Comparison of ENCODE assay signal across 9 cellular contexts in the genomic region with DNA sequence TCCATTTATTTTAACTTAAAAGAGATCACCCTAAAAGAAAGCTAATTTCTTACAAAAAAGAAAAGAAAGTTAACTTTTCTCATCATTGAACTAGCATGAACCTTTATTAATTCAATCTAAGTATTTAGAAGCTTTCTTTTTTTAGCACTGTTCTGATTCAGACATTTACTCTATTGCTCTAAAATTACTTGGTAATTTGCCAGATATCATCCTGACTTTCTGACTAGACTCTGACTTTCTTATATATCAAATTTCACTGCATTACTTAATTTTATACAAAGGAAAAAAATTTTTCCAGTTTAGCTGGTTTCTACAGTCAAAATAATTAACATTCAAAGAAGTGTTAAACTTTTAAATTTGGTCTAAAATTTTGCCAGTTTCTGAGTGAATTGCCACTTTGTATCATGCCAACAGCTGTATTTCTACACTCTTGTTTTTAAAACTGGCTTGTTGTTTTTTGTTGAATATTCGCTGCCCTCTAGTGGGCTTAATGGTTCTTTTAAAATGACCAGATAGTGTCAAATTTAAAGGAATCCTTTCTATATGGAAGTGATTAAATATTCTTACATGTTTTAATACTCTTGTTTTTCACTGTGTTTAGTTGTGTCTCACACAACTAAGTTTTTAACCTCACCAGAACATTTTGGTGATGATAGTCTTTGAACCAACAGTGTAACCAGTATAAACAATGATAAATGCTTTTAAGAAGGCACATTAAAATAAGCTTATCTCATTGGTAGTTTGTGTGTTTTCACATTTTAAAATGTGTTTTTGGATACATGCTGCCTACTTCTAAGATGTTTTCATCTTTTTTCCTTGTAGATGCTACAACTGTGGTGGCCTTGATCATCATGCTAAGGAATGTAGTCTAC.
DNase-seq lines count a peak whose midpoint lies in the region; ATAC-seq and TF ChIP-seq lines count a peak whose summit lies in the region.
"Had no signal": no experiment of that assay in that cellular context is flagged by ENCODE, and none has a peak within 500 bp of the region (broad histone marks: within the 10 kb centered on the region; RNA-seq: fewer than 3 reads in every experiment).

No MANE protein-coding gene starts in this region.

- H3K27ac Mint-ChIP-seq in neural crest cell (ENCODE audit: unreplicated experiment) = no peak overlapping the region
- no peak overlapping the region for H3K27ac Mint-ChIP-seq in T-cell
- H3K27ac Mint-ChIP-seq: dendritic cell treated with granulocyte-macrophage colony-stimulating factor and Interleukin-4, amounts not matched to agents 40 ng/mL and 50 ng/mL, for 4 days had no signal

- H3K36me3 Mint-ChIP-seq in neural crest cell (ENCODE audit: low read depth) (peaks cover 2% of the 10 kb centered on the region), T-cell (no peaks in the 10 kb centered on the region)

- H3K9me3 Mint-ChIP-seq in neural crest cell (no peaks in the 10 kb centered on the region), T-cell (no peaks in the 10 kb centered on the region)
- H3K9me3 Mint-ChIP-seq: dendritic cell treated with granulocyte-macrophage colony-stimulating factor and Interleukin-4, amounts not matched to agents 40 ng/mL and 50 ng/mL, for 4 days had no signal

- H3K27me3 Mint-ChIP-seq in neural crest cell (ENCODE audit: low read depth) (no peaks in the 10 kb centered on the region), T-cell (peaks cover 11 to 13% of the 10 kb centered on the region in 2 donors)
- H3K27me3 Mint-ChIP-seq: dendritic cell treated with granulocyte-macrophage colony-stimulating factor and Interleukin-4, amounts not matched to agents 40 ng/mL and 50 ng/mL, for 4 days had no signal

- CTCF ChIA-PET in T-cell (lab: Charles Lee) = interaction anchor here (0.6 to 2.3 kb wide), 7 partner anchors 9 to 393 kb away, joined by 3 to 12 read pairs (median 4); no protein-coding TSS in a partner anchor

- ATAC-seq in GM18868 (IDR thresholded peaks at IDR 0.05; ENCODE audit: unreplicated experiment) (peak; percentile 72), T-cell (replicated peaks in 1 of 4) (no peak)

- TF ChIP-seq CTCF in AG09319 (IDR thresholded peaks at IDR 0.05; ENCODE audit: low read depth, low read length) = peak; percentile 48
- peak; percentile 82 for TF ChIP-seq CTCF in neural crest cell (conservative IDR thresholded peaks at IDR 0.05)

- H3K4me3 Mint-ChIP-seq in neural crest cell (no peak overlapping the region), T-cell (no peak overlapping the region)
- H3K4me3 Mint-ChIP-seq: dendritic cell treated with granulocyte-macrophage colony-stimulating factor and Interleukin-4, amounts not matched to agents 40 ng/mL and 50 ng/mL, for 4 days had no signal

- DNase-seq in AG09319 (ENCODE audit: extremely low read depth, low read depth) = peak; percentile 5
- peak; percentile 16 for DNase-seq in NCI-H345 treated with DMSO at 0.1 percent for 48 hours (lab: John Stamatoyannopoulos, UW; ENCODE audit: unreplicated experiment)
- peak; percentile 5 for DNase-seq in cerebellum (ENCODE audit: low spot score)
- no peak for DNase-seq in neural crest cell (ENCODE audit: low read depth, low spot score)
- no peak for DNase-seq in T-cell
- no peak for DNase-seq in middle frontal gyrus (ENCODE audit: extremely low spot score, low spot score)
- DNase-seq in activated CD4-positive, CD25-positive, alpha-beta regulatory T cell treated with anti-CD3 and anti-CD28 coated beads, Interleukin-2, amount 50 U/mL, for 72 hours = no peak

- POLR2A ChIA-PET in T-cell (lab: Charles Lee) = no interaction called here

- H3K4me1 Mint-ChIP-seq in neural crest cell (peaks cover 15% of the 10 kb centered on the region), T-cell (no peaks in the 10 kb centered on the region)

Comparison
In these comparisons a context has a peak if more than half of its experiments do, and no peak if none do; other contexts are left out.
1. DNase-seq: peak in AG09319 (single experiment), NCI-H345 treated with DMSO at 0.1 percent for 48 hours (single experiment) and cerebellum (single experiment); none in neural crest cell (single experiment), T-cell (0 of 34), middle frontal gyrus (single experiment) and activated CD4-positive, CD25-positive, alpha-beta regulatory T cell treated with anti-CD3 and anti-CD28 coated beads, Interleukin-2, amount 50 U/mL, for 72 hours (single experiment).